Comparison of ENCODE assay signal across 21 cellular contexts in the genomic region with DNA sequence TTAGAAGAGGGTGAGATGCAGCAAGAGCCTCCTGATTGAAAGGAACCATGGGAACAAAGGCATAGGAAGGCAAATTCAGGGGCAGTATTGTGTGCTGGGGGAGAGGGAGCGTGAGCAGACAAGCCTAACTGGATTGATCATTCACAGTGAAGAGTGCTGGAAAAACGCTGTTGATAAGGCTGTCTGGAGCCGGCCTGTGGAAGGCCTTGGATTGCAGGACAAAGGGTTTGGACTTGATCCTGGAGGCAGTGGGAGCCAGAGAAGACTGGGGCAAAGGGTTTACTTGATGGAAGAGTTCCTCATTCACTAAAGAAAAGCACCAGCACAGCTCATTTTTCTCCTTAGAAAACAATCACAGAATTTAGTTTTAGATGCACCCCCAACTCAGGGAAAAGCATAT.
A peak's percentile ranks its signal among the peaks of the same experiment; 100 is the strongest.
DNase-seq lines count a peak whose midpoint lies in the region; ATAC-seq and TF ChIP-seq lines count a peak whose summit lies in the region.
"Had no signal": no experiment of that assay in that cellular context is flagged by ENCODE, and none has a peak within 500 bp of the region (broad histone marks: within the 10 kb centered on the region; RNA-seq: fewer than 3 reads in every experiment).

No MANE protein-coding gene starts in this region.

- DNase-seq in GM23338 (ENCODE audit: low spot score) (no peak), NCI-H345 treated with DMSO at 0.1 percent for 48 hours (lab: John Stamatoyannopoulos, UW; ENCODE audit: unreplicated experiment) (peak; percentile 84), left ventricle myocardium inferior (peak; percentile 18), RKO (ENCODE audit: low spot score) (no peak), dorsolateral prefrontal cortex (no peak)
- DNase-seq: activated CD4-positive, alpha-beta T cell treated with anti-CD3 and anti-CD28 coated beads for 4 hours; activated CD8-positive, alpha-beta memory T cell treated with anti-CD3 and anti-CD28 coated beads, Interleukin-2, amount 10 ng/mL, durations not matched to agents 7 days and 5 days; CD4-positive, alpha-beta T cell; colonic mucosa; immature natural killer cell; KBM-7; NCI-H187 treated with DMSO at 0.1 percent for 48 hours; NCI-H526; occipital lobe; trophoblast cell had no signal

- no peaks in the 10 kb centered on the region for H3K9me3 Mint-ChIP-seq in GM23338
- H3K9me3 Mint-ChIP-seq: activated T-helper 1 cell treated with anti-CD3 and anti-CD28 coated beads, Interleukin-12 subunit alpha, Interleukin-12 subunit beta, Interleukin-2, Interleukin-4 antibody, amounts not matched to agents 30 ng/mL and 10 ng/mL and 1 ng/mL, durations not matched to agents 14 hours and 24 hours and 36 hours; immature natural killer cell; stimulated activated effector memory CD8-positive, alpha-beta T cell treated with anti-CD3 and anti-CD28 coated beads, Interleukin-12 subunit alpha, Interleukin-12 subunit beta, amount 100 ng/mL, for 72 hours had no signal

- H3K4me2 ChIP-seq in GM23338 = no peak overlapping the region

- H3K9me3 ChIP-seq in left ventricle myocardium inferior (replicated peaks) (no peaks in the 10 kb centered on the region), stomach smooth muscle (ENCODE audit: control insufficient read depth in 2 of 2, low read length in 2 of 2) (no peaks in the 10 kb centered on the region)
- H3K9me3 ChIP-seq: colonic mucosa had no signal

- H3K9ac ChIP-seq in stomach smooth muscle (ENCODE audit: low read length in 2 of 2) = no peak overlapping the region

- H3K79me2 ChIP-seq in GM23338 (replicated peaks; ENCODE audit: insufficient read depth) = no peaks in the 10 kb centered on the region

- no peak for TF ChIP-seq CTCF in GM23338 (conservative IDR thresholded peaks at IDR 0.05; ENCODE audit: low read depth in 2 of 2)
- no peak for TF ChIP-seq CTCF in left ventricle myocardium inferior (IDR thresholded peaks at IDR 0.05; ENCODE audit: borderline replicate concordance)
- TF ChIP-seq CTCF in dorsolateral prefrontal cortex (IDR thresholded peaks at IDR 0.05 in 54 of 56, conservative IDR thresholded peaks at IDR 0.05 in 2 of 56; ENCODE audit: low read depth in 1 of 56, partially characterized antibody in 56 of 56) = no peak

- no peaks in the 10 kb centered on the region for H3K27me3 Mint-ChIP-seq in GM23338 (ENCODE audit: insufficient read depth, low read depth, poor library complexity)

- no peak overlapping the region for H3K4me3 ChIP-seq in GM23338
- no peak overlapping the region for H3K4me3 ChIP-seq in left ventricle myocardium inferior
- no peak overlapping the region for H3K4me3 ChIP-seq in stomach smooth muscle (ENCODE audit: low read length in 2 of 2)
- H3K4me3 ChIP-seq in dorsolateral prefrontal cortex = no peak overlapping the region
- H3K4me3 ChIP-seq: colonic mucosa had no signal

- no peak overlapping the region for H3K4me3 Mint-ChIP-seq in GM23338
- H3K4me3 Mint-ChIP-seq: activated CD8-positive, alpha-beta memory T cell treated with anti-CD3 and anti-CD28 coated beads, Interleukin-2, amount 10 ng/mL, durations not matched to agents 7 days and 5 days; activated naive CD8-positive, alpha-beta T cell; activated T-helper 1 cell treated with anti-CD3 and anti-CD28 coated beads, Interleukin-12 subunit alpha, Interleukin-12 subunit beta, Interleukin-2, Interleukin-4 antibody, amounts not matched to agents 30 ng/mL and 10 ng/mL and 1 ng/mL, durations not matched to agents 14 hours and 24 hours and 36 hours; CD4-positive, alpha-beta T cell; immature natural killer cell; stimulated activated effector memory CD8-positive, alpha-beta T cell treated with anti-CD3 and anti-CD28 coated beads, Interleukin-12 subunit alpha, Interleukin-12 subunit beta, amount 100 ng/mL, for 72 hours had no signal

- peaks cover 7% of the 10 kb centered on the region; the same call in 1 of the 2 replicates for H3K9me2 ChIP-seq in GM23338 (ENCODE audit: insufficient read depth)

- no peak overlapping the region for H3K27ac Mint-ChIP-seq in GM23338
- H3K27ac Mint-ChIP-seq: activated CD8-positive, alpha-beta memory T cell treated with anti-CD3 and anti-CD28 coated beads, Interleukin-2, amount 10 ng/mL, durations not matched to agents 7 days and 5 days; activated naive CD8-positive, alpha-beta T cell; activated T-helper 1 cell treated with anti-CD3 and anti-CD28 coated beads, Interleukin-12 subunit alpha, Interleukin-12 subunit beta, Interleukin-2, Interleukin-4 antibody, amounts not matched to agents 30 ng/mL and 10 ng/mL and 1 ng/mL, durations not matched to agents 14 hours and 24 hours and 36 hours; CD4-positive, alpha-beta T cell; immature natural killer cell; stimulated activated effector memory CD8-positive, alpha-beta T cell treated with anti-CD3 and anti-CD28 coated beads, Interleukin-12 subunit alpha, Interleukin-12 subunit beta, amount 100 ng/mL, for 72 hours had no signal

- no peak overlapping the region for H3K27ac ChIP-seq in GM23338 (ENCODE audit: low read depth)
- H3K27ac ChIP-seq in left ventricle myocardium inferior (replicated peaks) = peak overlapping the region; percentile 65
- peak overlapping the region; percentile 27 for H3K27ac ChIP-seq in stomach smooth muscle (ENCODE audit: low read length)
- no peak overlapping the region for H3K27ac ChIP-seq in dorsolateral prefrontal cortex
- H3K27ac ChIP-seq: colonic mucosa had no signal

- no peaks in the 10 kb centered on the region for H3K27me3 ChIP-seq in GM23338 (ENCODE audit: insufficient read depth)
- H3K27me3 ChIP-seq in left ventricle myocardium inferior (ENCODE audit: low read depth) = no peaks in the 10 kb centered on the region
- H3K27me3 ChIP-seq in stomach smooth muscle (ENCODE audit: control insufficient read depth in 1 of 2, insufficient read depth in 2 of 2, low read length in 2 of 2) = peaks cover 0 to 2% of the 10 kb centered on the region in 2 donors
- peaks cover 0 to 9% (median 0%) of the 10 kb centered on the region in 45 donors for H3K27me3 ChIP-seq in dorsolateral prefrontal cortex
- H3K27me3 ChIP-seq: colonic mucosa had no signal

- no peaks in the 10 kb centered on the region for H4K20me1 ChIP-seq in GM23338 (replicated peaks; ENCODE audit: insufficient read depth)

- intact Hi-C loops in left ventricle myocardium inferior (cut with micrococcal nuclease) = no loop called here
- intact Hi-C loops in dorsolateral prefrontal cortex (cut with DNase I) = no loop called here

- H3K36me3 ChIP-seq in GM23338 (ENCODE audit: insufficient read depth) (no peaks in the 10 kb centered on the region), left ventricle myocardium inferior (no peaks in the 10 kb centered on the region), stomach smooth muscle (ENCODE audit: control insufficient read depth in 2 of 2, insufficient read depth in 2 of 2, low read length in 2 of 2) (no peaks in the 10 kb centered on the region)
- H3K36me3 ChIP-seq: colonic mucosa had no signal

- H3K4me1 ChIP-seq in GM23338 (ENCODE audit: insufficient read depth) (no peaks in the 10 kb centered on the region), left ventricle myocardium inferior (no peaks in the 10 kb centered on the region), stomach smooth muscle (ENCODE audit: control insufficient read depth, insufficient read depth, low read length) (peaks cover 5% of the 10 kb centered on the region)
- H3K4me1 ChIP-seq: colonic mucosa had no signal

- H2AFZ ChIP-seq in GM23338 = 0 out of 2 replicates have a peak overlapping the region, but pooled peaks have one; percentile 29

- peaks cover 8% of the 10 kb centered on the region; the same call in 2 of the 3 replicates for H3K4me1 Mint-ChIP-seq in GM23338
- H3K4me1 Mint-ChIP-seq: activated CD8-positive, alpha-beta memory T cell treated with anti-CD3 and anti-CD28 coated beads, Interleukin-2, amount 10 ng/mL, durations not matched to agents 7 days and 5 days; immature natural killer cell; stimulated activated effector memory CD8-positive, alpha-beta T cell treated with anti-CD3 and anti-CD28 coated beads, Interleukin-12 subunit alpha, Interleukin-12 subunit beta, amount 100 ng/mL, for 72 hours had no signal

- no peaks in the 10 kb centered on the region for H3F3A ChIP-seq in GM23338 (replicated peaks; ENCODE audit: low read depth)

- H3K36me3 Mint-ChIP-seq in GM23338 (ENCODE audit: low read depth) = no peaks in the 10 kb centered on the region
- H3K36me3 Mint-ChIP-seq: activated CD8-positive, alpha-beta memory T cell treated with anti-CD3 and anti-CD28 coated beads, Interleukin-2, amount 10 ng/mL, durations not matched to agents 7 days and 5 days; activated naive CD8-positive, alpha-beta T cell; immature natural killer cell; stimulated activated effector memory CD8-positive, alpha-beta T cell treated with anti-CD3 and anti-CD28 coated beads, Interleukin-12 subunit alpha, Interleukin-12 subunit beta, amount 100 ng/mL, for 72 hours had no signal

- ATAC-seq in GM23338 (no peak), HG03139 (IDR thresholded peaks at IDR 0.05; ENCODE audit: unreplicated experiment) (no peak), HG03469 (IDR thresholded peaks at IDR 0.05; ENCODE audit: unreplicated experiment) (no peak)
- ATAC-seq: activated CD8-positive, alpha-beta memory T cell treated with anti-CD3 and anti-CD28 coated beads, Interleukin-2, amount 10 ng/mL, durations not matched to agents 7 days and 5 days; stimulated activated effector memory CD8-positive, alpha-beta T cell treated with anti-CD3 and anti-CD28 coated beads, Interleukin-12 subunit alpha, Interleukin-12 subunit beta, amount 100 ng/mL, for 72 hours had no signal

TF ChIP-seq in GM23338, 12 proteins besides CTCF, POLR2A, EP300 and RAD21:
- TF ChIP-seq CREB1 (CRISPR knock-in tag; IDR thresholded peaks at IDR 0.05; ENCODE audit: low read depth) (no peak), NANOG (IDR thresholded peaks at IDR 0.05; ENCODE audit: borderline replicate concordance) (no peak), EZH2 (IDR thresholded peaks at IDR 0.05; ENCODE audit: low read depth, unreplicated experiment) (no peak)
TF ChIP-seq in GM23338: peak in this region for 0.

Comparison
In these comparisons a context has a peak if more than half of its experiments do, and no peak if none do; other contexts are left out.
1. DNase-seq: peak in NCI-H345 treated with DMSO at 0.1 percent for 48 hours (single experiment) and left ventricle myocardium inferior (single experiment); none in GM23338 (single experiment), RKO (single experiment) and dorsolateral prefrontal cortex (0 of 10).
2. H3K27ac ChIP-seq: peak in left ventricle myocardium inferior (single experiment) and stomach smooth muscle (single experiment); none in GM23338 (single experiment) and dorsolateral prefrontal cortex (0 of 59).